9 cellular contexts compared by ENCODE assay signal in the genomic region with DNA sequence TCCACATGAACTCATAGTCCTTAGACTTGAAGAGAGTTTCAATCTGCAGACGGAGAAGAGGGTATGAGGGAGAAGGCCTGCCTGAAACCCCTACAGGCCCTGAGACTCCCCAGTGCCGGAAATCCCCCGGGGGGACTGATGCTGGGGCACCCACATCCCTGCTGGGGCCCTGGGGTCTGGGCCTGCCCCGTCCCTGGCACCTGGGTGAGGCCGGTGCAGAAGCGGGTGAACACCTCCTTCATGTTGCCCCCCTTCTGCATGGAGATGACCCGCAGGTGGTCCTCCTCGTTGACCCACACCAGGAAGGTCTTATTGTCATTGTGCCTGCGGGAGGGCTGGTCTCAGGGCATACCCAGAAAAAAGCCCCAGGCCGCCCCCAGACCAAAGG. TPM values are rescaled to one million over a fixed set of nuclear protein-coding genes. Genes with fewer than 3 reads are reported as not detected.
A peak's percentile ranks its signal among the peaks of the same experiment; 100 is the strongest.
DNase-seq lines count a peak whose midpoint lies in the region; ATAC-seq and TF ChIP-seq lines count a peak whose summit lies in the region.
"Had no signal": no experiment of that assay in that cellular context is flagged by ENCODE, and none has a peak within 500 bp of the region (broad histone marks: within the 10 kb centered on the region; RNA-seq: fewer than 3 reads in every experiment).

No MANE protein-coding gene starts in this region.

- H2AFZ ChIP-seq in ACC112 (ENCODE audit: low read length, unreplicated experiment) (no peak overlapping the region), Karpas-422 (ENCODE audit: low read length) (peak overlapping the region; percentile 54; the same call in 1 of the 2 replicates), neural progenitor cell (replicated peaks) (no peak overlapping the region)

- no peaks in the 10 kb centered on the region for H3K9me2 ChIP-seq in Karpas-422 (replicated peaks; ENCODE audit: insufficient read depth, low read length)

- H3K27ac Mint-ChIP-seq in dendritic cell treated with granulocyte-macrophage colony-stimulating factor and Interleukin-4, amounts not matched to agents 40 ng/mL and 50 ng/mL, for 4 days = no peak overlapping the region
- no peak overlapping the region for H3K27ac Mint-ChIP-seq in neural progenitor cell
- H3K27ac Mint-ChIP-seq: activated CD8-positive, alpha-beta memory T cell treated with anti-CD3 and anti-CD28 coated beads, Interleukin-2, amount 10 ng/mL, durations not matched to agents 7 days and 5 days had no signal

- H3K27me3 ChIP-seq in ACC112 (ENCODE audit: insufficient read depth, low read length) (peaks cover 23% of the 10 kb centered on the region), Karpas-422 (ENCODE audit: low read length) (no peaks in the 10 kb centered on the region), neural progenitor cell (peaks cover 33% of the 10 kb centered on the region)

- peaks cover 24% of the 10 kb centered on the region for H3K36me3 Mint-ChIP-seq in dendritic cell treated with granulocyte-macrophage colony-stimulating factor and Interleukin-4, amounts not matched to agents 40 ng/mL and 50 ng/mL, for 4 days (ENCODE audit: low read depth)
- peaks cover 6% of the 10 kb centered on the region for H3K36me3 Mint-ChIP-seq in neural progenitor cell
- H3K36me3 Mint-ChIP-seq: activated CD8-positive, alpha-beta memory T cell treated with anti-CD3 and anti-CD28 coated beads, Interleukin-2, amount 10 ng/mL, durations not matched to agents 7 days and 5 days had no signal

- DNase-seq in Karpas-422 (peak; percentile 81), neural progenitor cell (ENCODE audit: low spot score) (no peak), left lobe of liver (ENCODE audit: low spot score) (no peak), NK-92 (lab: John Stamatoyannopoulos, UW; ENCODE audit: unreplicated experiment) (no peak), NCI-H2107 (lab: John Stamatoyannopoulos, UW) (no peak)

- intact Hi-C loops in dendritic cell treated with granulocyte-macrophage colony-stimulating factor and Interleukin-4, amounts not matched to agents 40 ng/mL and 50 ng/mL, for 4 days (cut with micrococcal nuclease) = no loop called here

- no peak for TF ChIP-seq CTCF in neural progenitor cell (IDR thresholded peaks at IDR 0.05)

- H4K20me1 ChIP-seq in Karpas-422 (ENCODE audit: insufficient read depth, low read depth, low read length) = no peaks in the 10 kb centered on the region
- peaks cover 42% of the 10 kb centered on the region for H4K20me1 ChIP-seq in neural progenitor cell (ENCODE audit: low read depth)

- H3K36me3 ChIP-seq in ACC112 (ENCODE audit: insufficient read depth, low read length) (no peaks in the 10 kb centered on the region), Karpas-422 (ENCODE audit: insufficient read depth, low read length) (no peaks in the 10 kb centered on the region), neural progenitor cell (no peaks in the 10 kb centered on the region)

- peak overlapping the region; percentile 71 for H3K9ac ChIP-seq in Karpas-422 (ENCODE audit: low read length)
- no peak overlapping the region for H3K9ac ChIP-seq in neural progenitor cell

- H3K79me2 ChIP-seq in ACC112 (ENCODE audit: control insufficient read depth, insufficient read depth, low read length, unreplicated experiment) = no peaks in the 10 kb centered on the region
- H3K79me2 ChIP-seq in Karpas-422 (ENCODE audit: low read length) = no peaks in the 10 kb centered on the region
- peaks cover 10% of the 10 kb centered on the region for H3K79me2 ChIP-seq in neural progenitor cell (ENCODE audit: low read depth)

- H3K4me1 ChIP-seq in ACC112 (ENCODE audit: control insufficient read depth, insufficient read depth, low read length, unreplicated experiment) (peaks cover 24% of the 10 kb centered on the region), Karpas-422 (ENCODE audit: low read length) (peaks cover 44% of the 10 kb centered on the region), neural progenitor cell (peaks cover 48% of the 10 kb centered on the region)

- H3F3A ChIP-seq in neural progenitor cell (ENCODE audit: low read depth) = peaks cover 61% of the 10 kb centered on the region

- H3K4me2 ChIP-seq in Karpas-422 (ENCODE audit: low read depth, low read length, poor library complexity, severe bottlenecking) (peak overlapping the region; percentile 79), neural progenitor cell (peak overlapping the region; percentile 85)

- peaks cover 41% of the 10 kb centered on the region for H3K4me1 Mint-ChIP-seq in dendritic cell treated with granulocyte-macrophage colony-stimulating factor and Interleukin-4, amounts not matched to agents 40 ng/mL and 50 ng/mL, for 4 days (ENCODE audit: low read depth)
- peaks cover 44% of the 10 kb centered on the region for H3K4me1 Mint-ChIP-seq in neural progenitor cell

- peak overlapping the region; percentile 84 for H3K4me3 ChIP-seq in ACC112 (ENCODE audit: low read depth, low read length)
- H3K4me3 ChIP-seq in Karpas-422 (ENCODE audit: low read length) = peak overlapping the region; percentile 69
- H3K4me3 ChIP-seq in neural progenitor cell = peak overlapping the region; percentile 63

- H3K9me3 Mint-ChIP-seq in dendritic cell treated with granulocyte-macrophage colony-stimulating factor and Interleukin-4, amounts not matched to agents 40 ng/mL and 50 ng/mL, for 4 days = no peaks in the 10 kb centered on the region
- H3K9me3 Mint-ChIP-seq in neural progenitor cell = no peaks in the 10 kb centered on the region

- no peaks in the 10 kb centered on the region for H3K9me3 ChIP-seq in Karpas-422 (ENCODE audit: low read length)
- no peaks in the 10 kb centered on the region for H3K9me3 ChIP-seq in neural progenitor cell (ENCODE audit: low read depth)

- peaks cover 25% of the 10 kb centered on the region for H3K27me3 Mint-ChIP-seq in dendritic cell treated with granulocyte-macrophage colony-stimulating factor and Interleukin-4, amounts not matched to agents 40 ng/mL and 50 ng/mL, for 4 days
- H3K27me3 Mint-ChIP-seq in neural progenitor cell (ENCODE audit: insufficient read depth, low read depth) = peaks cover 8% of the 10 kb centered on the region

- ATAC-seq in HG03565 (IDR thresholded peaks at IDR 0.05; ENCODE audit: unreplicated experiment) (no peak), left lobe of liver (no peak)

- H3K27ac ChIP-seq in ACC112 (ENCODE audit: low read depth, low read length) = no peak overlapping the region
- H3K27ac ChIP-seq in Karpas-422 (ENCODE audit: low read length) = peak overlapping the region; percentile 62
- no peak overlapping the region for H3K27ac ChIP-seq in neural progenitor cell

- peak overlapping the region; percentile 63 for H3K4me3 Mint-ChIP-seq in dendritic cell treated with granulocyte-macrophage colony-stimulating factor and Interleukin-4, amounts not matched to agents 40 ng/mL and 50 ng/mL, for 4 days
- H3K4me3 Mint-ChIP-seq in neural progenitor cell = peak overlapping the region; percentile 81

RNA-seq across cellular contexts. Expression of a gene that starts 2.4 kb away (rescaled TPM):
- total RNA-seq in Karpas-422 (2014; rRNA removed; shearing (Covaris generic); ENCODE audit: low replicate concordance) = 30.4 and 55.2 TPM in 2 replicates
- 54.2 and 173 TPM in 2 replicates for total RNA-seq in neural progenitor cell (ENCODE audit: low replicate concordance)
- 10.2 TPM for total RNA-seq in left lobe of liver

RNA-seq across cellular contexts. Expression of a gene that starts 8.7 kb away (rescaled TPM):
- total RNA-seq in Karpas-422 (2014; rRNA removed; shearing (Covaris generic); ENCODE audit: low replicate concordance) = 8.0 and 30.8 TPM in 2 replicates
- total RNA-seq in neural progenitor cell (ENCODE audit: low replicate concordance) (1.2 and 5.6 TPM in 2 replicates), left lobe of liver (6.0 TPM)

RNA-seq across cellular contexts. Expression of a gene that starts 42.2 kb away (rescaled TPM):
- 23.1 and 32.6 TPM in 2 replicates for total RNA-seq in Karpas-422 (2014; rRNA removed; shearing (Covaris generic); ENCODE audit: low replicate concordance)
- total RNA-seq in neural progenitor cell (ENCODE audit: low replicate concordance) (19.4 and 59.9 TPM in 2 replicates), left lobe of liver (7.5 TPM)

RNA-seq across cellular contexts. Expression of a gene that starts 42.5 kb away (rescaled TPM):
- total RNA-seq in Karpas-422 (2014; rRNA removed; shearing (Covaris generic); ENCODE audit: low replicate concordance) = 62.9 and 63.5 TPM in 2 replicates
- total RNA-seq in neural progenitor cell (ENCODE audit: low replicate concordance) = 38.6 and 72.3 TPM in 2 replicates
- total RNA-seq in left lobe of liver = 17.1 TPM
